ENCODE assay signal across 13 cellular contexts in genomic region chr22:37254206-37254866, GRCh38. TPM values are rescaled to one million over a fixed set of nuclear protein-coding genes. Genes with fewer than 3 reads are reported as not detected.
DNase-seq lines count a peak whose midpoint lies in the region; ATAC-seq and TF ChIP-seq lines count a peak whose summit lies in the region.
"Had no signal": no experiment of that assay in that cellular context is flagged by ENCODE, and none has a peak within 500 bp of the region (broad histone marks: within the 10 kb centered on the region; RNA-seq: fewer than 3 reads in every experiment).

No MANE protein-coding gene starts in this region.

- ATAC-seq in HCT116 (peak; percentile 72), GM18867 (IDR thresholded peaks at IDR 0.05; ENCODE audit: unreplicated experiment) (no peak), GM18858 (IDR thresholded peaks at IDR 0.05; ENCODE audit: unreplicated experiment) (no peak), GM21390 (IDR thresholded peaks at IDR 0.05; ENCODE audit: unreplicated experiment) (no peak)
- ATAC-seq: left lung had no signal

- TF ChIP-seq CTCF in HCT116 (IDR thresholded peaks at IDR 0.05 in 2 of 3, conservative IDR thresholded peaks at IDR 0.05 in 1 of 3; ENCODE audit: borderline replicate concordance in 1 of 3, insufficient read depth in 1 of 3, low read depth in 2 of 3, low read length in 2 of 3): no peak
- no peak for TF ChIP-seq CTCF in epithelial cell of esophagus (IDR thresholded peaks at IDR 0.05; ENCODE audit: insufficient read depth, low read depth, low read length, missing control alignments)

- H3K9ac ChIP-seq in HCT116 (ENCODE audit: low read length): no peak overlapping the region

- no peaks in the 10 kb centered on the region for H3K36me3 ChIP-seq in HCT116 (ENCODE audit: control insufficient read depth in 1 of 2, insufficient read depth in 2 of 2, low read length in 2 of 2)
- H3K36me3 ChIP-seq: left lung had no signal

- no peaks in the 10 kb centered on the region for H3K9me3 ChIP-seq in HCT116 (ENCODE audit: control insufficient read depth in 1 of 2, insufficient read depth in 1 of 2, low read depth in 1 of 2, low read length in 2 of 2)
- H3K9me3 ChIP-seq: left lung had no signal

- CTCF ChIA-PET in HCT116 (lab: Charles Lee): no interaction called here

- no peaks in the 10 kb centered on the region for H3K27me3 ChIP-seq in HCT116 (ENCODE audit: insufficient read depth, low read length)

- POLR2A ChIA-PET in HCT116 (lab: Charles Lee): interaction anchor here (0.9 kb wide), 1 partner anchor 12 kb away, joined by 5 read pairs; no protein-coding TSS in a partner anchor

- no TSS peak for BruUV-seq in HCT116 (replicated peaks; lab: Mats Ljungman, UMichigan)

- H3K4me2 ChIP-seq in HCT116 (ENCODE audit: low read length): peak overlapping the region; percentile 64

- H2AFZ ChIP-seq in HCT116 (ENCODE audit: low read depth, low read length, poor library complexity, severe bottlenecking): peak overlapping the region; percentile 50

- no peaks in the 10 kb centered on the region for H3K79me2 ChIP-seq in HCT116 (ENCODE audit: insufficient read depth, low read length)

- intact Hi-C loops in HCT116 (cut with micrococcal nuclease): no loop called here

- H3K4me3 ChIP-seq in HCT116 (replicated peaks in 1 of 2; ENCODE audit: low read depth in 1 of 2, low read length in 2 of 2) (peak overlapping the region in 1 of 2 experiments; percentile 13; a peak in 1 of 4 replicates), epithelial cell of esophagus (ENCODE audit: low read length) (no peak overlapping the region), skeletal muscle cell (ENCODE audit: low read depth, low read length) (no peak overlapping the region)
- H3K4me3 ChIP-seq: left lung had no signal

- RAD21 ChIA-PET in HCT116 (lab: Charles Lee; ENCODE audit: low non-redundant PET in 1 of 2, low total read pairs in 2 of 2, uncharacterized antibody in 2 of 2, unreplicated experiment in 2 of 2): no interaction called here

- DNase-seq in HCT116 (ENCODE audit: low read depth, low spot score) (no peak), RPMI7951 (ENCODE audit: low read depth) (peak; percentile 69), epithelial cell of esophagus (ENCODE audit: low read depth) (peak; percentile 83), skeletal muscle cell (ENCODE audit: low read depth) (peak; percentile 36)
- DNase-seq: activated CD4-positive, alpha-beta T cell treated with anti-CD3 and anti-CD28 coated beads, Interleukin-2, amount 50 U/mL, for 48 hours; activated naive CD4-positive, alpha-beta T cell treated with anti-CD3 and anti-CD28 coated beads for 36 hours; head of caudate nucleus; small intestine had no signal

- peak overlapping the region; percentile 55; the same call in 1 of the 2 replicates for H3K27ac ChIP-seq in HCT116 (ENCODE audit: low read depth, low read length)
- H3K27ac ChIP-seq: HL-60, left lung had no signal

- peaks cover 39 to 42% of the 10 kb centered on the region in 2 experiments for H3K4me1 ChIP-seq in HCT116 (ENCODE audit: control insufficient read depth in 1 of 2, insufficient read depth in 2 of 2, low read length in 2 of 2)

- H4K20me1 ChIP-seq in HCT116 (ENCODE audit: insufficient read depth): no peaks in the 10 kb centered on the region

- no peaks in the 10 kb centered on the region for H3K9me2 ChIP-seq in HCT116 (ENCODE audit: insufficient read depth)

- TF ChIP-seq POLR2A in HCT116 (IDR thresholded peaks at IDR 0.05; ENCODE audit: borderline replicate concordance, extremely low read depth, insufficient read depth, insufficient read length): no peak

- TF ChIP-seq RAD21 in HCT116 (IDR thresholded peaks at IDR 0.05; ENCODE audit: low read depth): no peak

TF ChIP-seq in HCT116, 20 proteins besides CTCF, POLR2A, EP300 and RAD21:
- TF ChIP-seq REST (IDR thresholded peaks at IDR 0.05; ENCODE audit: low read depth) (no peak), MAX (IDR thresholded peaks at IDR 0.05) (no peak), ZBTB33 (IDR thresholded peaks at IDR 0.05; ENCODE audit: extremely low read depth, insufficient replicate concordance, low read length) (no peak), CBX3 (IDR thresholded peaks at IDR 0.05; ENCODE audit: low read depth) (no peak), ZFX (IDR thresholded peaks at IDR 0.05) (no peak), SRF (IDR thresholded peaks at IDR 0.05; ENCODE audit: low read depth) (no peak), EZH2phosphoT487 (IDR thresholded peaks at IDR 0.05; ENCODE audit: borderline replicate concordance) (no peak), EGR1 (IDR thresholded peaks at IDR 0.05; ENCODE audit: low read depth) (no peak), FOSL1 (IDR thresholded peaks at IDR 0.05; ENCODE audit: low read depth) (0 out of 2 replicates have a peak, but pooled peaks have one; percentile 37), TCF7L2 (IDR thresholded peaks at IDR 0.05; ENCODE audit: borderline replicate concordance, extremely low read depth, insufficient read depth, insufficient read length) (no peak), JUND (IDR thresholded peaks at IDR 0.05) (peak; percentile 47), YY1 (IDR thresholded peaks at IDR 0.05; ENCODE audit: extremely low read depth, insufficient replicate concordance, low read depth, low read length) (no peak)
TF ChIP-seq in HCT116: peak in this region for 2.

RNA-seq across cellular contexts. Expression of gene RAC2, which starts 10.3 kb away (rescaled TPM):
- 62.0 TPM for total RNA-seq in HCT116 (2021; ENCODE audit: unreplicated experiment)
- 122 and 124 TPM in 2 replicates for polyA plus RNA-seq in HCT116 (2012)
- total RNA-seq in RPMI7951 (2014; rRNA removed; shearing (Covaris generic)): 138 and 151 TPM in 2 replicates

RNA-seq across cellular contexts. Expression of gene CYTH4, which starts 28.0 kb away (rescaled TPM):
- total RNA-seq in HCT116 (2021; ENCODE audit: unreplicated experiment): 3.8 TPM
- polyA plus RNA-seq in HCT116 (2012): 4.9 and 6.4 TPM in 2 replicates
- total RNA-seq in RPMI7951 (2014; rRNA removed; shearing (Covaris generic)): 1.2 and 1.6 TPM in 2 replicates

RNA-seq across cellular contexts. Expression of gene SSTR3, which starts 42.1 kb away (rescaled TPM):
- total RNA-seq in HCT116 (2021; ENCODE audit: unreplicated experiment): not detected
- 0.04 TPM in 1 of 2 replicates, not detected in the other for polyA plus RNA-seq in HCT116 (2012)
- total RNA-seq in RPMI7951 (2014; rRNA removed; shearing (Covaris generic)): not detected in 2 replicates
